ENCODE assay signal across 14 cellular contexts in genomic region chr18:76963951-76964350, GRCh38.
DNase-seq lines count a peak whose midpoint lies in the region; ATAC-seq lines count a peak whose summit lies in the region.
"Had no signal": no experiment of that assay in that cellular context is flagged by ENCODE, and none has a peak within 500 bp of the region (broad histone marks: within the 10 kb centered on the region; RNA-seq: fewer than 3 reads in every experiment).

No MANE protein-coding gene starts in this region.

- peak overlapping the region; percentile 4 for H3K27ac Mint-ChIP-seq in activated CD4-positive, alpha-beta T cell treated with anti-CD3 and anti-CD28 coated beads for 36 hours
- peak overlapping the region in 4 of 6 donors; percentile 56 to 97 (median 93) for H3K27ac Mint-ChIP-seq in naive B cell

- POLR2A ChIA-PET in activated CD4-positive, alpha-beta T cell treated with anti-CD3 and anti-CD28 coated beads for 36 hours (lab: Charles Lee), result no interaction called here

- H3K4me3 Mint-ChIP-seq in activated CD4-positive, alpha-beta T cell treated with anti-CD3 and anti-CD28 coated beads for 36 hours, result no peak overlapping the region
- H3K4me3 Mint-ChIP-seq in naive B cell, result peak overlapping the region in 7 of 8 donors; percentile 39 to 80 (median 70)

- intact Hi-C loops in activated CD4-positive, alpha-beta T cell treated with anti-CD3 and anti-CD28 coated beads for 36 hours (cut with DNase I, micrococcal nuclease), result no loop called here

- H3K27me3 Mint-ChIP-seq in activated CD4-positive, alpha-beta T cell treated with anti-CD3 and anti-CD28 coated beads for 36 hours, result no peaks in the 10 kb centered on the region
- H3K27me3 Mint-ChIP-seq in naive B cell, result no peaks in the 10 kb centered on the region

- peaks cover 20% of the 10 kb centered on the region for H3K4me1 Mint-ChIP-seq in activated CD4-positive, alpha-beta T cell treated with anti-CD3 and anti-CD28 coated beads for 36 hours
- peaks cover 9 to 34% (median 27%) of the 10 kb centered on the region in 3 donors for H3K4me1 Mint-ChIP-seq in naive B cell

- CTCF ChIA-PET in activated CD4-positive, alpha-beta T cell treated with anti-CD3 and anti-CD28 coated beads for 36 hours (lab: Charles Lee), result interaction anchor here (0.9 kb wide), 2 partner anchors 36 to 82 kb away, joined by 3 to 4 read pairs; no protein-coding TSS in a partner anchor

- no peak for DNase-seq in activated CD4-positive, alpha-beta T cell treated with anti-CD3 and anti-CD28 coated beads for 36 hours
- no peak for DNase-seq in activated CD4-positive, alpha-beta T cell treated with anti-CD3 and anti-CD28 coated beads for 1 hour
- peak; percentile 55 for DNase-seq in naive B cell
- no peak for DNase-seq in RPMI8226
- DNase-seq in hepatic stellate cell (ENCODE audit: low spot score), result no peak
- DNase-seq in ACHN, result no peak
- DNase-seq: activated CD4-positive, CD25-positive, alpha-beta regulatory T cell; activated naive CD4-positive, alpha-beta T cell treated with anti-CD3 and anti-CD28 coated beads, Interleukin-2, amount 50 U/mL, for 16 hours; HCEC 1CT; NCI-H1048; NCI-H526; SIG-M5 had no signal

- H3K36me3 Mint-ChIP-seq in activated CD4-positive, alpha-beta T cell treated with anti-CD3 and anti-CD28 coated beads for 36 hours (ENCODE audit: low read depth), result peaks cover 65% of the 10 kb centered on the region
- H3K36me3 Mint-ChIP-seq in naive B cell, result peaks cover 12 to 19% of the 10 kb centered on the region in 2 donors

- in situ Hi-C loops in ACHN (cut with HindIII; ENCODE audit: low pct_ligation_motif_present, low pct_unique_long_range_greater_than_20kb, low sequenced_read_pairs), result no loop called here

- H3K9me3 Mint-ChIP-seq in activated CD4-positive, alpha-beta T cell treated with anti-CD3 and anti-CD28 coated beads for 36 hours (ENCODE audit: low read depth), result peaks cover 2% of the 10 kb centered on the region
- H3K9me3 Mint-ChIP-seq in naive B cell, result peaks cover 0 to 3% (median 0%) of the 10 kb centered on the region in 7 donors

- ATAC-seq in activated CD4-positive, alpha-beta T cell treated with anti-CD3 and anti-CD28 coated beads for 36 hours, result no peak
- ATAC-seq in GM21423 (IDR thresholded peaks at IDR 0.05; ENCODE audit: unreplicated experiment) (peak; percentile 54), HG03378 (IDR thresholded peaks at IDR 0.05; ENCODE audit: unreplicated experiment) (peak; percentile 60), naive B cell (ENCODE audit: low read depth in 2 of 2) (peak; percentile 32 to 42)
